In genomic region chr5:132655821-132656773, GRCh38 we compare ENCODE assay signal across 9 cellular contexts. TPM values are rescaled to one million over a fixed set of nuclear protein-coding genes. Genes with fewer than 3 reads are reported as not detected.
DNase-seq lines count a peak whose midpoint lies in the region; ATAC-seq, FAIRE-seq and TF ChIP-seq lines count a peak whose summit lies in the region.
"Had no signal": no experiment of that assay in that cellular context is flagged by ENCODE, and none has a peak within 500 bp of the region (broad histone marks: within the 10 kb centered on the region; RNA-seq: fewer than 3 reads in every experiment).

No MANE protein-coding gene starts in this region.

- H3K27ac Mint-ChIP-seq in CD8-positive, alpha-beta T cell, result no peak overlapping the region
- peak overlapping the region; percentile 57 for H3K27ac Mint-ChIP-seq in stimulated activated memory B cell treated with anti-CD40 and anti-IgM and Interleukin-4, amounts not matched to agents 10 μg/mL and 1 μg/mL and 100 μg/mL, for 72 hours

- peak overlapping the region; percentile 54 for H3K4me3 ChIP-seq in CD8-positive, alpha-beta T cell (ENCODE audit: low read depth, low read length)
- peak overlapping the region; percentile 32 for H3K4me3 ChIP-seq in kidney epithelial cell (ENCODE audit: low read depth, low read length)
- peak overlapping the region in 1 of 2 donors; percentile 29 for H3K4me3 ChIP-seq in kidney (ENCODE audit: low read length in 2 of 2)
- H3K4me3 ChIP-seq in HAP-1, result no peak overlapping the region

- no peak for TF ChIP-seq CTCF in CD8-positive, alpha-beta T cell (IDR thresholded peaks at IDR 0.05)
- TF ChIP-seq CTCF in kidney epithelial cell (IDR thresholded peaks at IDR 0.05; ENCODE audit: insufficient read depth, low read length, poor library complexity, severe bottlenecking) (peak; percentile 15), kidney (IDR thresholded peaks at IDR 0.05; ENCODE audit: borderline replicate concordance, extremely low read depth, insufficient read depth) (no peak)

- peak in 4 of 7 experiments; percentile 17 to 35 (median 26) for DNase-seq in CD8-positive, alpha-beta T cell
- DNase-seq in LHCN-M2 (ENCODE audit: low read depth), result peak; percentile 11
- DNase-seq in astrocyte of the hippocampus (ENCODE audit: low read depth, low spot score), result peak; percentile 67
- DNase-seq in kidney epithelial cell (ENCODE audit: low read depth), result no peak
- no peak for DNase-seq in kidney
- DNase-seq in NK-92 (lab: John Stamatoyannopoulos, UW; ENCODE audit: unreplicated experiment), result no peak
- no peak for DNase-seq in HAP-1 (ENCODE audit: low spot score in 2 of 2)

- no peaks in the 10 kb centered on the region for H3K36me3 ChIP-seq in CD8-positive, alpha-beta T cell (ENCODE audit: insufficient read depth, low read length)
- no peaks in the 10 kb centered on the region for H3K36me3 ChIP-seq in kidney epithelial cell (ENCODE audit: control insufficient read depth, insufficient read depth, low read length)
- H3K36me3 ChIP-seq in kidney (ENCODE audit: control insufficient read depth in 1 of 2, insufficient read depth in 2 of 2, low read length in 2 of 2), result no peaks in the 10 kb centered on the region
- H3K36me3 ChIP-seq in HAP-1 (replicated peaks), result no peaks in the 10 kb centered on the region

- peaks cover 2% of the 10 kb centered on the region for H3K9me3 Mint-ChIP-seq in CD8-positive, alpha-beta T cell
- peaks cover 6% of the 10 kb centered on the region for H3K9me3 Mint-ChIP-seq in stimulated activated memory B cell treated with anti-CD40 and anti-IgM and Interleukin-4, amounts not matched to agents 10 μg/mL and 1 μg/mL and 100 μg/mL, for 72 hours

- H3K4me1 Mint-ChIP-seq in CD8-positive, alpha-beta T cell (ENCODE audit: low read depth), result peaks cover 11% of the 10 kb centered on the region
- H3K4me1 Mint-ChIP-seq in stimulated activated memory B cell treated with anti-CD40 and anti-IgM and Interleukin-4, amounts not matched to agents 10 μg/mL and 1 μg/mL and 100 μg/mL, for 72 hours, result peaks cover 24% of the 10 kb centered on the region

- H3K9me3 ChIP-seq in CD8-positive, alpha-beta T cell (ENCODE audit: low read length), result no peaks in the 10 kb centered on the region
- H3K9me3 ChIP-seq in kidney (ENCODE audit: control insufficient read depth in 1 of 2, low read length in 2 of 2) (no peaks in the 10 kb centered on the region), HAP-1 (no peaks in the 10 kb centered on the region)

- no peaks in the 10 kb centered on the region for H3K36me3 Mint-ChIP-seq in CD8-positive, alpha-beta T cell
- no peaks in the 10 kb centered on the region for H3K36me3 Mint-ChIP-seq in stimulated activated memory B cell treated with anti-CD40 and anti-IgM and Interleukin-4, amounts not matched to agents 10 μg/mL and 1 μg/mL and 100 μg/mL, for 72 hours

- intact Hi-C loops in CD8-positive, alpha-beta T cell (cut with DNase I, micrococcal nuclease), result loop anchor here in 1 of 2 experiments (2.0 kb wide), 1 partner anchor 61 kb away; no protein-coding TSS in a partner anchor
- intact Hi-C loops in kidney (cut with DNase I), result no loop called here

- POLR2A ChIA-PET in CD8-positive, alpha-beta T cell (lab: Charles Lee), result no interaction called here

- peaks cover 39% of the 10 kb centered on the region for H3K27me3 Mint-ChIP-seq in CD8-positive, alpha-beta T cell (ENCODE audit: low read depth)
- peaks cover 38% of the 10 kb centered on the region for H3K27me3 Mint-ChIP-seq in stimulated activated memory B cell treated with anti-CD40 and anti-IgM and Interleukin-4, amounts not matched to agents 10 μg/mL and 1 μg/mL and 100 μg/mL, for 72 hours

- H3K9ac ChIP-seq in kidney (ENCODE audit: low read length in 2 of 2), result no peak overlapping the region

- peaks cover 11% of the 10 kb centered on the region for H3K27me3 ChIP-seq in CD8-positive, alpha-beta T cell (ENCODE audit: insufficient read depth, low read length)
- H3K27me3 ChIP-seq in kidney epithelial cell (ENCODE audit: control insufficient read depth, insufficient read depth, low read length) (peaks cover 10% of the 10 kb centered on the region), HAP-1 (ENCODE audit: low read depth) (no peaks in the 10 kb centered on the region)

- no peak overlapping the region for H3K27ac ChIP-seq in CD8-positive, alpha-beta T cell (ENCODE audit: low read depth, low read length)
- no peak overlapping the region for H3K27ac ChIP-seq in kidney (ENCODE audit: low read depth in 2 of 2, low read length in 2 of 2)

- FAIRE-seq in kidney (lab: Jason Lieb, UNC), result no peak

- in situ Hi-C loops in HAP-1 (cut with MboI; ENCODE audit: low sequenced_read_pairs), result no loop called here

- peaks cover 13% of the 10 kb centered on the region for H3K4me1 ChIP-seq in CD8-positive, alpha-beta T cell (ENCODE audit: insufficient read depth, low read length)
- H3K4me1 ChIP-seq in kidney (ENCODE audit: control insufficient read depth in 1 of 2, insufficient read depth in 1 of 2, low read depth in 1 of 2, low read length in 2 of 2), result peaks cover 0 to 2% of the 10 kb centered on the region in 2 donors
- no peaks in the 10 kb centered on the region for H3K4me1 ChIP-seq in HAP-1

- CTCF ChIA-PET in CD8-positive, alpha-beta T cell (lab: Charles Lee), result no interaction called here

- peak; percentile 62 for ATAC-seq in CD8-positive, alpha-beta T cell
- ATAC-seq in stimulated activated memory B cell treated with anti-CD40 and anti-IgM and Interleukin-4, amounts not matched to agents 10 μg/mL and 1 μg/mL and 100 μg/mL, for 72 hours, result peak; percentile 17

- H3K4me3 Mint-ChIP-seq in CD8-positive, alpha-beta T cell, result peak overlapping the region; percentile 58
- H3K4me3 Mint-ChIP-seq in stimulated activated memory B cell treated with anti-CD40 and anti-IgM and Interleukin-4, amounts not matched to agents 10 μg/mL and 1 μg/mL and 100 μg/mL, for 72 hours, result peak overlapping the region; percentile 59

RNA-seq across cellular contexts. Expression of gene IL13, which starts 1.9 kb away (rescaled TPM):
- total RNA-seq in CD8-positive, alpha-beta T cell, result not detected
- total RNA-seq in LHCN-M2 (2014; rRNA removed), result not detected in 2 replicates
- not detected for polyA plus RNA-seq in LHCN-M2 (2012)
- total RNA-seq in kidney epithelial cell, result not detected in 2 replicates
- total RNA-seq in kidney, result not detected
- not detected for polyA plus RNA-seq in kidney (ENCODE audit: insufficient read depth, low read depth, low replicate concordance)
- total RNA-seq: HT1080 had no signal

RNA-seq across cellular contexts. Expression of gene IL4, which starts 17.7 kb away (rescaled TPM):
- total RNA-seq in CD8-positive, alpha-beta T cell, result not detected
- total RNA-seq in LHCN-M2 (2014; rRNA removed) (not detected in 2 replicates), kidney epithelial cell (not detected in 2 replicates), kidney (not detected)
- not detected for polyA plus RNA-seq in LHCN-M2 (2012)
- not detected for polyA plus RNA-seq in kidney (ENCODE audit: insufficient read depth, low read depth, low replicate concordance)
- total RNA-seq: HT1080 had no signal

Comparison
In these comparisons a context has a peak if more than half of its experiments do, and no peak if none do; other contexts are left out.
1. DNase-seq: peak in CD8-positive, alpha-beta T cell (4 of 7), LHCN-M2 (single experiment) and astrocyte of the hippocampus (single experiment); none in kidney epithelial cell (single experiment), kidney (single experiment), NK-92 (single experiment) and HAP-1 (0 of 2).